ENCODE assay signal across 8 cellular contexts in genomic region chr17:28318759-28319660, GRCh38. TPM values are rescaled to one million over a fixed set of nuclear protein-coding genes. Genes with fewer than 3 reads are reported as not detected.
DNase-seq lines count a peak whose midpoint lies in the region; ATAC-seq, FAIRE-seq and TF ChIP-seq lines count a peak whose summit lies in the region.

Gene TMEM97 (plus strand): TSS chr17:28319200. CDS start chr17:28319240, 40 bp downstream.

- H3K36me3 ChIP-seq in psoas muscle (ENCODE audit: insufficient read depth in 1 of 2, low read depth in 1 of 2) = no peaks in the 10 kb centered on the region

- H3K27me3 ChIP-seq in psoas muscle (ENCODE audit: insufficient read depth in 3 of 3, low read length in 2 of 3) = no peaks in the 10 kb centered on the region

- peaks cover 19% of the 10 kb centered on the region for H3K4me1 Mint-ChIP-seq in T-helper 17 cell

- peak within 1 kb of the TSS; percentile 59 for H3K27ac ChIP-seq in psoas muscle

- WGBS in psoas muscle, 3 donors = 0 to 1% (median 0%) methylated on average over 67 to 75 of the region's 75 CpGs

- peak within 1 kb of the TSS; percentile 90 for H3K4me3 Mint-ChIP-seq in T-helper 17 cell

- H3K4me3 ChIP-seq in psoas muscle = peak within 1 kb of the TSS; percentile 82

- TF ChIP-seq CTCF in psoas muscle (IDR thresholded peaks at IDR 0.05) = no peak

- peak; percentile 94 for ATAC-seq in GM18502 (IDR thresholded peaks at IDR 0.05; ENCODE audit: poor library complexity, unreplicated experiment)
- peak; percentile 94 for ATAC-seq in HG02943 (IDR thresholded peaks at IDR 0.05; ENCODE audit: low read depth, unreplicated experiment)
- ATAC-seq in T-helper 17 cell = peak; percentile 99
- peak; percentile 100 for ATAC-seq in left ventricle myocardium superior
- ATAC-seq in psoas muscle = peak; percentile 99 to 100 (median 99)

- DNase-seq in NCI-H187 (lab: John Stamatoyannopoulos, UW) = peak; percentile 84 to 95
- DNase-seq in T-helper 17 cell = peak; percentile 88 to 90 (median 88)
- peak; percentile 42 to 98 (median 92) for DNase-seq in amygdala (lab: John Stamatoyannopoulos, UW)
- DNase-seq in left ventricle myocardium superior = peak; percentile 98
- DNase-seq in psoas muscle = peak; percentile 97 to 98
- peak; percentile 98 for DNase-seq in urothelium cell line (ENCODE audit: low spot score)

- intact Hi-C loops in left ventricle myocardium superior (cut with micrococcal nuclease) (no loop called here), psoas muscle (cut with DNase I) (loop anchor here in 1 of 2 donors (2.0 to 5.0 kb wide), 2 partner anchors 16 to 277 kb away; partner anchors contain the start of genes IFT20, NLK and TNFAIP1)

- H3K36me3 Mint-ChIP-seq in T-helper 17 cell (ENCODE audit: low read depth) = no peaks in the 10 kb centered on the region

- peaks cover 14% of the 10 kb centered on the region for H3K4me1 ChIP-seq in psoas muscle

- H3K9me3 ChIP-seq in T-helper 17 cell (ENCODE audit: control insufficient read depth, low read length, poor library complexity, severe bottlenecking) (no peaks in the 10 kb centered on the region), psoas muscle (no peaks in the 10 kb centered on the region)

- peaks cover 6% of the 10 kb centered on the region for H3K27me3 Mint-ChIP-seq in T-helper 17 cell

- peak within 1 kb of the TSS; percentile 77 for H3K27ac Mint-ChIP-seq in T-helper 17 cell

- peak; percentile 94 for FAIRE-seq in urothelium cell line (lab: Jason Lieb, UNC)

RNA-seq across cellular contexts. Expression of gene TMEM97, which starts in this region (rescaled TPM):
- 1 to 10 TPM; 2.1 to 4.0 TPM for total RNA-seq in T-helper 17 cell
- total RNA-seq in left ventricle myocardium superior = 2.4 TPM
- 10 to 100 TPM in 2 of 4 donors, 1 to 10 TPM in 2; 3.9 to 13.5 (median 9.0) TPM for total RNA-seq in psoas muscle
- 1 to 10 TPM; 4.0 to 9.0 (median 6.2) TPM for polyA plus RNA-seq in psoas muscle

Comparison
In these comparisons a context has a peak if more than half of its experiments do, and no peak if none do; other contexts are left out.
1. Peak in every context shown above with its lines: DNase-seq, ATAC-seq, H3K4me3 ChIP-seq and H3K27ac ChIP-seq.